Comparison of ENCODE assay signal across 9 cellular contexts in the genomic region with DNA sequence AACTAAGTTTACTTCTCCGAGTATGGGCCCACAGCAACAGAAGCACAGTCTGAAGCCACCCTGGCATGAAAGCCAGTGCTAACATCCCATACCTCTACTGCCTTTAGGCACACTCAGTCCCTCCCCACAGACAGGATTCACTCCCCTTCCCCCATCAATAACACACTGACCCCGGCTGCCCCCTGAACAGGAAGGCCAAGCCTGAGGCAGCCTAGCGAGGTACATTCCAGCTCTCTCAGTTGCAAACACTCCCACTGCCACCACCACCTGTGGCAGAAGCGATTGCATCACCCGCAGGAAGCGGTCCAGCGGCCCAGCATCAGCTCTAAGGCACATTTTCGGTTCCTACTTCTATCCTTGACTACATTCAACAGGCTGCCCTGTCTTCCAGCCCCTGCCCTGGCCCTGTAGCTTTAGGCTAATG. TPM values are rescaled to one million over a fixed set of nuclear protein-coding genes. Genes with fewer than 3 reads are reported as not detected.
DNase-seq lines count a peak whose midpoint lies in the region; ATAC-seq and TF ChIP-seq lines count a peak whose summit lies in the region.
"Had no signal": no experiment of that assay in that cellular context is flagged by ENCODE, and none has a peak within 500 bp of the region (broad histone marks: within the 10 kb centered on the region; RNA-seq: fewer than 3 reads in every experiment).

No MANE protein-coding gene starts in this region.

- no peak overlapping the region for H3K4me3 Mint-ChIP-seq in CD4-positive, alpha-beta memory T cell
- H3K4me3 Mint-ChIP-seq in effector memory CD8-positive, alpha-beta T cell: peak overlapping the region in 1 of 2 donors; percentile 2
- no peak overlapping the region for H3K4me3 Mint-ChIP-seq in osteocyte (ENCODE audit: unreplicated experiment)

- no peak for TF ChIP-seq CTCF in Panc1 (IDR thresholded peaks at IDR 0.05)
- TF ChIP-seq CTCF in osteocyte (IDR thresholded peaks at IDR 0.05): no peak

- intact Hi-C loops in CD4-positive, alpha-beta memory T cell (cut with micrococcal nuclease): no loop called here
- intact Hi-C loops in Panc1 (cut with micrococcal nuclease; ENCODE audit: unreplicated experiment): no loop called here

- H3K36me3 ChIP-seq in CD4-positive, alpha-beta memory T cell (ENCODE audit: insufficient read depth, low read length): no peaks in the 10 kb centered on the region
- no peaks in the 10 kb centered on the region for H3K36me3 ChIP-seq in Panc1 (ENCODE audit: control insufficient read depth, insufficient read depth, low read length)

- no peak overlapping the region for H3K4me3 ChIP-seq in CD4-positive, alpha-beta memory T cell (ENCODE audit: low read length in 2 of 2)
- no peak overlapping the region for H3K4me3 ChIP-seq in Panc1 (ENCODE audit: low read depth in 2 of 2, low read length in 2 of 2)

- no TSS peak for BruUV-seq in Panc1 (replicated peaks; lab: Mats Ljungman, UMichigan)

- H3K9me3 Mint-ChIP-seq in CD4-positive, alpha-beta memory T cell: peaks cover 0 to 1% (median 0%) of the 10 kb centered on the region in 8 donors
- no peaks in the 10 kb centered on the region for H3K9me3 Mint-ChIP-seq in effector memory CD8-positive, alpha-beta T cell
- no peaks in the 10 kb centered on the region for H3K9me3 Mint-ChIP-seq in osteocyte (ENCODE audit: unreplicated experiment)

- DNase-seq in CD4-positive, alpha-beta memory T cell: peak in 1 of 5 donors; percentile 63
- DNase-seq in Panc1 (ENCODE audit: low read depth, low spot score) (no peak), AG08396 (ENCODE audit: low spot score) (no peak), osteocyte (ENCODE audit: extremely low spot score, unreplicated experiment) (no peak)
- DNase-seq in effector memory CD8-positive, alpha-beta T cell: peak; percentile 25 to 27 (median 27)
- peak; percentile 68 for DNase-seq in stimulated activated CD8-positive, alpha-beta memory T cell treated with anti-CD3 and anti-CD28 coated beads, Interleukin-4, amount 100 ng/mL, for 48 hours

- H3K4me1 ChIP-seq in CD4-positive, alpha-beta memory T cell (ENCODE audit: insufficient read depth, low read length): peaks cover 7% of the 10 kb centered on the region
- H3K4me1 ChIP-seq in Panc1 (ENCODE audit: control insufficient read depth, insufficient read depth, low read length): peaks cover 2% of the 10 kb centered on the region; the same call in 1 of the 2 replicates

- no peaks in the 10 kb centered on the region for H3K36me3 Mint-ChIP-seq in CD4-positive, alpha-beta memory T cell
- peaks cover 3% of the 10 kb centered on the region for H3K36me3 Mint-ChIP-seq in effector memory CD8-positive, alpha-beta T cell (ENCODE audit: insufficient read depth)
- no peaks in the 10 kb centered on the region for H3K36me3 Mint-ChIP-seq in osteocyte (ENCODE audit: unreplicated experiment)

- H3K4me1 Mint-ChIP-seq in CD4-positive, alpha-beta memory T cell: peaks cover 9 to 14% (median 11%) of the 10 kb centered on the region in 4 donors
- peaks cover 5 to 10% of the 10 kb centered on the region in 2 donors for H3K4me1 Mint-ChIP-seq in effector memory CD8-positive, alpha-beta T cell (ENCODE audit: low read depth in 2 of 2)
- peaks cover 13% of the 10 kb centered on the region for H3K4me1 Mint-ChIP-seq in osteocyte (ENCODE audit: unreplicated experiment)

- H3K27me3 Mint-ChIP-seq in CD4-positive, alpha-beta memory T cell: peaks cover 4 to 9% of the 10 kb centered on the region in 2 donors
- H3K27me3 Mint-ChIP-seq in effector memory CD8-positive, alpha-beta T cell: peaks cover 12 to 19% of the 10 kb centered on the region in 2 donors
- H3K27me3 Mint-ChIP-seq in osteocyte (ENCODE audit: unreplicated experiment): peaks cover 2% of the 10 kb centered on the region

- peak overlapping the region in 5 of 7 donors; percentile 48 to 88 (median 74) for H3K27ac Mint-ChIP-seq in CD4-positive, alpha-beta memory T cell
- H3K27ac Mint-ChIP-seq in effector memory CD8-positive, alpha-beta T cell: peak overlapping the region; percentile 13 to 88
- H3K27ac Mint-ChIP-seq in osteocyte (ENCODE audit: unreplicated experiment): no peak overlapping the region

- in situ Hi-C loops in Panc1 (cut with HindIII; ENCODE audit: low pct_unique_long_range_greater_than_20kb, low sequenced_read_pairs): no loop called here

- H3K27ac ChIP-seq in CD4-positive, alpha-beta memory T cell (ENCODE audit: low read depth, low read length): no peak overlapping the region
- H3K27ac ChIP-seq in Panc1 (ENCODE audit: low read length): no peak overlapping the region

- POLR2A ChIA-PET in CD4-positive, alpha-beta memory T cell (lab: Charles Lee; ENCODE audit: partially characterized antibody): no interaction called here
- POLR2A ChIA-PET in Panc1 (lab: Charles Lee): no interaction called here

- no peaks in the 10 kb centered on the region for H3K9me3 ChIP-seq in CD4-positive, alpha-beta memory T cell (ENCODE audit: control insufficient read depth in 1 of 2, low read length in 2 of 2)
- no peaks in the 10 kb centered on the region for H3K9me3 ChIP-seq in Panc1 (ENCODE audit: control insufficient read depth, insufficient read depth, low read depth, low read length)

- peak; percentile 93 for ATAC-seq in GM19043 (IDR thresholded peaks at IDR 0.05; ENCODE audit: low read depth, unreplicated experiment)
- ATAC-seq in HG03066 (IDR thresholded peaks at IDR 0.05; ENCODE audit: low read depth, unreplicated experiment): peak; percentile 97
- 0 out of 2 replicates have a peak, but pooled peaks have one; percentile 42 for ATAC-seq in Panc1
- peak; percentile 93 for ATAC-seq in effector memory CD8-positive, alpha-beta T cell (replicated peaks)
- ATAC-seq: HCT116 had no signal

- H3K27me3 ChIP-seq in CD4-positive, alpha-beta memory T cell (ENCODE audit: insufficient read depth, low read length): no peaks in the 10 kb centered on the region
- H3K27me3 ChIP-seq in Panc1 (ENCODE audit: control insufficient read depth, insufficient read depth, low read length): no peaks in the 10 kb centered on the region

- CTCF ChIA-PET in CD4-positive, alpha-beta memory T cell (lab: Charles Lee; ENCODE audit: partially characterized antibody): interaction anchor here (1.4 to 15.1 kb wide), 4 partner anchors 9 to 102 kb away, joined by 4 to 175 read pairs (median 35); no protein-coding TSS in a partner anchor
- CTCF ChIA-PET in Panc1 (lab: Charles Lee): no interaction called here

RNA-seq across cellular contexts. Expression of a gene that starts 7.0 kb away (rescaled TPM):
- total RNA-seq in CD4-positive, alpha-beta memory T cell: 10 to 100 TPM; 13.3 to 13.7 TPM
- under 1 TPM; 0.55 to 0.99 TPM for polyA plus RNA-seq in CD4-positive, alpha-beta memory T cell
- total RNA-seq in Panc1 (2021; ENCODE audit: unreplicated experiment) (7.8 TPM), osteocyte (39.3 and 46.6 TPM in 2 replicates)
- polyA plus RNA-seq in Panc1 (2012; ENCODE audit: insufficient read length): 9.4 TPM

RNA-seq across cellular contexts. Expression of a gene that starts 45.2 kb away (rescaled TPM):
- total RNA-seq in CD4-positive, alpha-beta memory T cell: under 1 TPM; 0.55 to 0.89 TPM
- polyA plus RNA-seq in CD4-positive, alpha-beta memory T cell: under 1 TPM in 1 of 2 donors, not detected in 1; 0.40 TPM
- total RNA-seq in Panc1 (2021; ENCODE audit: unreplicated experiment): 67.8 TPM
- polyA plus RNA-seq in Panc1 (2012; ENCODE audit: insufficient read length): 22.3 TPM
- total RNA-seq in osteocyte: 8.0 and 8.5 TPM in 2 replicates

Comparison
In these comparisons a context has a peak if more than half of its experiments do, and no peak if none do; other contexts are left out.
1. DNase-seq: peak in effector memory CD8-positive, alpha-beta T cell (3 of 3) and stimulated activated CD8-positive, alpha-beta memory T cell treated with anti-CD3 and anti-CD28 coated beads, Interleukin-4, amount 100 ng/mL, for 48 hours (single experiment); none in Panc1 (single experiment), AG08396 (single experiment) and osteocyte (single experiment).
2. ATAC-seq: peak in every context shown above with its lines; median percentile 97 in HG03066; 93 in GM19043; 93 in effector memory CD8-positive, alpha-beta T cell; 42 in Panc1.